ENCODE assay signal across 17 cellular contexts in the genomic region with DNA sequence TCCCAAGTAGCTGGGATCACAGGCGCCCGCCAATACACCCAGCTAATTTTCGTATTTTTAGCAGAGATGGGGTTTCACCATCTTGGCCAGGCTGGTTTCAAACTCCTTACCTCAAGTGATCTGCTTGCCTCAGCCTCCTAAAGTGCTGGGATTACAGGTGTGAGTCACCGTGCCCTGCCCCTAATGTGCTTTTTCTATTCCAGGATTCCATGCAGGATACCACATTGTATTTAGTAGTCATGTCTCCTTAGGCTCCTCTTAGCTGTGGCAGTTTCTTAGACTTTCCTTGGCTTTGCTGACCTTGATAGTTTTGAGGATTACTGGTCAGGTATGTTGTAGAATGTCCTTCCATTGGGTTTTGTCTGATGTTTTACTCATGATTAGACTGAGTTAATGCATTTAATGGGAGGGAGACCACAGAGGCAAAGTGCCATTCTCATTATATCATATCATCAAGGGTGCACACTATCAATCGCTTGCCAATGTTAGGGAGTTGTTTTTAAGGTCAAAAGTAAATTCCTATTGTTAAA. TPM values are rescaled to one million over a fixed set of nuclear protein-coding genes. Genes with fewer than 3 reads are reported as not detected.
DNase-seq lines count a peak whose midpoint lies in the region; ATAC-seq and TF ChIP-seq lines count a peak whose summit lies in the region.
"Had no signal": no experiment of that assay in that cellular context is flagged by ENCODE, and none has a peak within 500 bp of the region (broad histone marks: within the 10 kb centered on the region; RNA-seq: fewer than 3 reads in every experiment).

No MANE protein-coding gene starts in this region.

- H3K36me3 Mint-ChIP-seq in activated CD4-positive, alpha-beta T cell treated with anti-CD3 and anti-CD28 coated beads for 36 hours (ENCODE audit: low read depth) = peaks cover 6% of the 10 kb centered on the region
- peaks cover 17% of the 10 kb centered on the region for H3K36me3 Mint-ChIP-seq in activated naive CD8-positive, alpha-beta T cell treated with anti-CD3 and anti-CD28 coated beads for 36 hours
- no peaks in the 10 kb centered on the region for H3K36me3 Mint-ChIP-seq in natural killer cell

- peaks cover 85% of the 10 kb centered on the region for H3K4me1 Mint-ChIP-seq in activated CD4-positive, alpha-beta T cell treated with anti-CD3 and anti-CD28 coated beads for 36 hours
- peaks cover 78% of the 10 kb centered on the region for H3K4me1 Mint-ChIP-seq in activated naive CD8-positive, alpha-beta T cell treated with anti-CD3 and anti-CD28 coated beads for 36 hours
- H3K4me1 Mint-ChIP-seq in natural killer cell = peaks cover 61 to 63% of the 10 kb centered on the region in 2 donors

- TF ChIP-seq CTCF in natural killer cell (IDR thresholded peaks at IDR 0.05) = no peak

- ATAC-seq in activated CD4-positive, alpha-beta T cell treated with anti-CD3 and anti-CD28 coated beads for 36 hours = no peak
- ATAC-seq in natural killer cell (no peak), HG03457 (IDR thresholded peaks at IDR 0.05; ENCODE audit: unreplicated experiment) (no peak), GM19455 (IDR thresholded peaks at IDR 0.05; ENCODE audit: unreplicated experiment) (no peak), GM21825 (IDR thresholded peaks at IDR 0.05; ENCODE audit: unreplicated experiment) (no peak)

- intact Hi-C loops in activated CD4-positive, alpha-beta T cell treated with anti-CD3 and anti-CD28 coated beads for 36 hours (cut with DNase I, micrococcal nuclease) = loop anchor here in 1 of 2 experiments (5.0 kb wide), 1 partner anchor 1320 kb away; no protein-coding TSS in a partner anchor
- intact Hi-C loops in natural killer cell (cut with micrococcal nuclease) = no loop called here

- H3K9me3 Mint-ChIP-seq in activated CD4-positive, alpha-beta T cell treated with anti-CD3 and anti-CD28 coated beads for 36 hours (ENCODE audit: low read depth) = peaks cover 2% of the 10 kb centered on the region
- peaks cover 9% of the 10 kb centered on the region for H3K9me3 Mint-ChIP-seq in activated naive CD8-positive, alpha-beta T cell treated with anti-CD3 and anti-CD28 coated beads for 36 hours
- H3K9me3 Mint-ChIP-seq in natural killer cell = no peaks in the 10 kb centered on the region
- H3K9me3 Mint-ChIP-seq: H9 had no signal

- peak overlapping the region; percentile 89 for H3K27ac Mint-ChIP-seq in activated CD4-positive, alpha-beta T cell treated with anti-CD3 and anti-CD28 coated beads for 36 hours
- peak overlapping the region; percentile 95 for H3K27ac Mint-ChIP-seq in activated naive CD8-positive, alpha-beta T cell treated with anti-CD3 and anti-CD28 coated beads for 36 hours
- peak overlapping the region; percentile 74 to 83 for H3K27ac Mint-ChIP-seq in natural killer cell
- H3K27ac Mint-ChIP-seq: H9 had no signal

- CTCF ChIA-PET in activated CD4-positive, alpha-beta T cell treated with anti-CD3 and anti-CD28 coated beads for 36 hours (lab: Charles Lee) = interaction anchor here (1.0 to 4.9 kb wide), 7 partner anchors 18 to 182 kb away, joined by 3 to 22 read pairs (median 4); a partner anchor contains a TSS

- H3K4me3 Mint-ChIP-seq in activated CD4-positive, alpha-beta T cell treated with anti-CD3 and anti-CD28 coated beads for 36 hours = peak overlapping the region; percentile 30
- peak overlapping the region; percentile 36 for H3K4me3 Mint-ChIP-seq in activated naive CD8-positive, alpha-beta T cell treated with anti-CD3 and anti-CD28 coated beads for 36 hours
- H3K4me3 Mint-ChIP-seq in natural killer cell = peak overlapping the region; percentile 63
- H3K4me3 Mint-ChIP-seq: H9 had no signal

- no peaks in the 10 kb centered on the region for H3K27me3 Mint-ChIP-seq in activated CD4-positive, alpha-beta T cell treated with anti-CD3 and anti-CD28 coated beads for 36 hours
- no peaks in the 10 kb centered on the region for H3K27me3 Mint-ChIP-seq in activated naive CD8-positive, alpha-beta T cell treated with anti-CD3 and anti-CD28 coated beads for 36 hours
- H3K27me3 Mint-ChIP-seq in natural killer cell (ENCODE audit: low read depth in 2 of 2) = no peaks in the 10 kb centered on the region

- no peak for DNase-seq in activated CD4-positive, alpha-beta T cell treated with anti-CD3 and anti-CD28 coated beads for 36 hours
- DNase-seq in activated CD4-positive, alpha-beta T cell treated with anti-CD3 and anti-CD28 coated beads for 1 hour = no peak
- DNase-seq in HT1080 (ENCODE audit: low read depth) (peak; percentile 36), natural killer cell (no peak)
- no peak for DNase-seq in activated naive CD8-positive, alpha-beta T cell treated with anti-CD3 and anti-CD28 coated beads for 36 hours
- DNase-seq: C1 segment of cervical spinal cord; caudate nucleus; DMS53; effector CD8-positive, alpha-beta T cell; H9; Kasumi-1; NCI-H1417; NCI-H2171; stomach had no signal

- POLR2A ChIA-PET in activated CD4-positive, alpha-beta T cell treated with anti-CD3 and anti-CD28 coated beads for 36 hours (lab: Charles Lee) = interaction anchor here (1.0 to 2.3 kb wide), 5 partner anchors 22 to 119 kb away, joined by 3 to 10 read pairs (median 8); a partner anchor contains a TSS

RNA-seq across cellular contexts. Expression of a gene that starts 39.6 kb away (rescaled TPM):
- total RNA-seq in activated CD4-positive, alpha-beta T cell treated with anti-CD3 and anti-CD28 coated beads for 36 hours = 100 to 1,000 TPM; 284 to 371 TPM
- total RNA-seq in HT1080 (2014; rRNA removed; shearing (Covaris generic)) = 2.0 and 2.2 TPM in 2 replicates
- polyA plus RNA-seq in HT1080 (2015; cell fraction: cytosol; rRNA removed) = 3.7 and 4.3 TPM in 2 replicates
- polyA plus RNA-seq in HT1080 (2015; cell fraction: nucleus; rRNA removed) = 21.2 and 21.3 TPM in 2 replicates
- total RNA-seq in activated naive CD8-positive, alpha-beta T cell treated with anti-CD3 and anti-CD28 coated beads for 36 hours = 100 to 1,000 TPM; 214 to 222 TPM
- total RNA-seq in natural killer cell = 1,000 to 10,000 TPM; 1,163 to 1,298 (median 1,241) TPM

Comparison
In these comparisons a context has a peak if more than half of its experiments do, and no peak if none do; other contexts are left out.
1. RNA of a gene that starts 39.6 kb away (total RNA-seq): 1,163 to 1,298 TPM in natural killer cell, 284 to 371 TPM in activated CD4-positive, alpha-beta T cell treated with anti-CD3 and anti-CD28 coated beads for 36 hours and 214 to 222 TPM in activated naive CD8-positive, alpha-beta T cell treated with anti-CD3 and anti-CD28 coated beads for 36 hours; 2.0 to 2.2 TPM in HT1080; every median in the first group is over 10 times any median in the second.
2. Peak in every context shown above with its lines, with median percentiles within 50 percentile points of each other: H3K27ac Mint-ChIP-seq and H3K4me3 Mint-ChIP-seq.